4 cellular contexts compared by ENCODE assay signal in the genomic region with DNA sequence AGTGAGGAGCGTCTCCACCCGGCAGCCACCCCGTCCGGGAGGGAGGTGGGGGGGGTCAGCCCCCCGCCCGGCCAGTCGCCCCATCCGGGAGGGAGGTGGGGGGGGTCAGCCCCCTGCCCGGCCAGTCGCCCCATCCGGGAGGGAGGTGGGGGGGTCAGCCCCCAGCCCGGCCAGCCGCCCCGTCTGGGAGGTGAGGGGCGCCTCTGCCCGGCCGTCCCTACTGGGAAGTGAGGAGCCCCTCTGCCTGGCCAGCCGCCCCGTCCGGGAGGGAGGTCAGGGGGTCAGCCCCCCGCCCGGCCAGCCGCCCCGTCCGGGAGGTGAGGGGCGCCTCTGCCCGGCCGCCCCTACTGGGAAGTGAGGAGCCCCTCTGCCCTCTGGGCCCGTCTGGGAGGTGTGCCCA. TPM values are rescaled to one million over a fixed set of nuclear protein-coding genes. Genes with fewer than 3 reads are reported as not detected.
"Had no signal": no experiment of that assay in that cellular context is flagged by ENCODE, and none has a peak within 500 bp of the region (broad histone marks: within the 10 kb centered on the region; RNA-seq: fewer than 3 reads in every experiment).

No MANE protein-coding gene starts in this region.

RNA-seq across cellular contexts. Expression of gene TSPAN32, which starts 30.8 kb away (rescaled TPM):
- total RNA-seq: astrocyte, bronchial epithelial cell, chondrocyte had no signal

RNA-seq across cellular contexts. Expression of gene C11orf21, which starts 30.9 kb away (rescaled TPM):
- total RNA-seq: ascending aorta, astrocyte, bronchial epithelial cell, chondrocyte had no signal
